Comparison of ENCODE assay signal across 1 cellular context in the genomic region with DNA sequence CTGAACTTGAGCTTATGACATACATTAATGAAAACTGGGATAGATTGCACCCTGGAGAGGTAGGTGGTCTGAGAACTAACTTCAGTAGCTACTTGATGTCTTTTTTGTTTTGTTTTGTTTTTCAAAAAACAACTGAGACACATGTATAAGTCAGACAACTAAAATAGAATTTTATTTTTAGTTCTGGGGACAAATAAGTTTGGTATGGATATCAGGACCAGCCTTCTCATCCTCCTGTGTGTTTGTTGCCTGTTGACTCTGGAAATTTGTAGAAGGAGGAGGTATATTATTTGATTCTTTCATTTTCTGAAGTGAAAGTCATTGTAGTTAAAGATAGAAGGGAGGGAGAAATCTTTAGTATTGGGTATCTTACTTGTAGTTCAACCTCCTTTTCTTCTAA.
TF ChIP-seq lines count a peak whose summit lies in the region.

No MANE protein-coding gene starts in this region.

TF ChIP-seq in GM23338, 12 proteins besides CTCF, POLR2A, EP300 and RAD21:
- TF ChIP-seq STAT1 (IDR thresholded peaks at IDR 0.05; ENCODE audit: unreplicated experiment) (no peak), EZH2 (IDR thresholded peaks at IDR 0.05; ENCODE audit: low read depth, unreplicated experiment) (no peak), EZH2phosphoT487 (IDR thresholded peaks at IDR 0.05; ENCODE audit: unreplicated experiment) (no peak), ZNF114 (CRISPR knock-in tag; IDR thresholded peaks at IDR 0.05) (no peak), ZNF331 (CRISPR knock-in tag; IDR thresholded peaks at IDR 0.05; ENCODE audit: low read depth) (no peak), NANOG (IDR thresholded peaks at IDR 0.05; ENCODE audit: borderline replicate concordance) (no peak), POLR2AphosphoS5 (IDR thresholded peaks at IDR 0.05; ENCODE audit: low read depth) (no peak), JUNB (IDR thresholded peaks at IDR 0.05; ENCODE audit: unreplicated experiment) (no peak), CREB1 (CRISPR knock-in tag; IDR thresholded peaks at IDR 0.05; ENCODE audit: low read depth) (no peak)
- TF ChIP-seq, protein P1, sequence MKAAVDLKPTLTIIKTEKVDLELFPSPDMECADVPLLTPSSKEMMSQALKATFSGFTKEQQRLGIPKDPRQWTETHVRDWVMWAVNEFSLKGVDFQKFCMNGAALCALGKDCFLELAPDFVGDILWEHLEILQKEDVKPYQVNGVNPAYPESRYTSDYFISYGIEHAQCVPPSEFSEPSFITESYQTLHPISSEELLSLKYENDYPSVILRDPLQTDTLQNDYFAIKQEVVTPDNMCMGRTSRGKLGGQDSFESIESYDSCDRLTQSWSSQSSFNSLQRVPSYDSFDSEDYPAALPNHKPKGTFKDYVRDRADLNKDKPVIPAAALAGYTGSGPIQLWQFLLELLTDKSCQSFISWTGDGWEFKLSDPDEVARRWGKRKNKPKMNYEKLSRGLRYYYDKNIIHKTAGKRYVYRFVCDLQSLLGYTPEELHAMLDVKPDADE (IDR thresholded peaks at IDR 0.05), result no peak
- TF ChIP-seq, protein P2, sequence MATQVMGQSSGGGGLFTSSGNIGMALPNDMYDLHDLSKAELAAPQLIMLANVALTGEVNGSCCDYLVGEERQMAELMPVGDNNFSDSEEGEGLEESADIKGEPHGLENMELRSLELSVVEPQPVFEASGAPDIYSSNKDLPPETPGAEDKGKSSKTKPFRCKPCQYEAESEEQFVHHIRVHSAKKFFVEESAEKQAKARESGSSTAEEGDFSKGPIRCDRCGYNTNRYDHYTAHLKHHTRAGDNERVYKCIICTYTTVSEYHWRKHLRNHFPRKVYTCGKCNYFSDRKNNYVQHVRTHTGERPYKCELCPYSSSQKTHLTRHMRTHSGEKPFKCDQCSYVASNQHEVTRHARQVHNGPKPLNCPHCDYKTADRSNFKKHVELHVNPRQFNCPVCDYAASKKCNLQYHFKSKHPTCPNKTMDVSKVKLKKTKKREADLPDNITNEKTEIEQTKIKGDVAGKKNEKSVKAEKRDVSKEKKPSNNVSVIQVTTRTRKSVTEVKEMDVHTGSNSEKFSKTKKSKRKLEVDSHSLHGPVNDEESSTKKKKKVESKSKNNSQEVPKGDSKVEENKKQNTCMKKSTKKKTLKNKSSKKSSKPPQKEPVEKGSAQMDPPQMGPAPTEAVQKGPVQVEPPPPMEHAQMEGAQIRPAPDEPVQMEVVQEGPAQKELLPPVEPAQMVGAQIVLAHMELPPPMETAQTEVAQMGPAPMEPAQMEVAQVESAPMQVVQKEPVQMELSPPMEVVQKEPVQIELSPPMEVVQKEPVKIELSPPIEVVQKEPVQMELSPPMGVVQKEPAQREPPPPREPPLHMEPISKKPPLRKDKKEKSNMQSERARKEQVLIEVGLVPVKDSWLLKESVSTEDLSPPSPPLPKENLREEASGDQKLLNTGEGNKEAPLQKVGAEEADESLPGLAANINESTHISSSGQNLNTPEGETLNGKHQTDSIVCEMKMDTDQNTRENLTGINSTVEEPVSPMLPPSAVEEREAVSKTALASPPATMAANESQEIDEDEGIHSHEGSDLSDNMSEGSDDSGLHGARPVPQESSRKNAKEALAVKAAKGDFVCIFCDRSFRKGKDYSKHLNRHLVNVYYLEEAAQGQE (IDR thresholded peaks at IDR 0.05; ENCODE audit: unreplicated experiment), result no peak
- TF ChIP-seq, protein P3, sequence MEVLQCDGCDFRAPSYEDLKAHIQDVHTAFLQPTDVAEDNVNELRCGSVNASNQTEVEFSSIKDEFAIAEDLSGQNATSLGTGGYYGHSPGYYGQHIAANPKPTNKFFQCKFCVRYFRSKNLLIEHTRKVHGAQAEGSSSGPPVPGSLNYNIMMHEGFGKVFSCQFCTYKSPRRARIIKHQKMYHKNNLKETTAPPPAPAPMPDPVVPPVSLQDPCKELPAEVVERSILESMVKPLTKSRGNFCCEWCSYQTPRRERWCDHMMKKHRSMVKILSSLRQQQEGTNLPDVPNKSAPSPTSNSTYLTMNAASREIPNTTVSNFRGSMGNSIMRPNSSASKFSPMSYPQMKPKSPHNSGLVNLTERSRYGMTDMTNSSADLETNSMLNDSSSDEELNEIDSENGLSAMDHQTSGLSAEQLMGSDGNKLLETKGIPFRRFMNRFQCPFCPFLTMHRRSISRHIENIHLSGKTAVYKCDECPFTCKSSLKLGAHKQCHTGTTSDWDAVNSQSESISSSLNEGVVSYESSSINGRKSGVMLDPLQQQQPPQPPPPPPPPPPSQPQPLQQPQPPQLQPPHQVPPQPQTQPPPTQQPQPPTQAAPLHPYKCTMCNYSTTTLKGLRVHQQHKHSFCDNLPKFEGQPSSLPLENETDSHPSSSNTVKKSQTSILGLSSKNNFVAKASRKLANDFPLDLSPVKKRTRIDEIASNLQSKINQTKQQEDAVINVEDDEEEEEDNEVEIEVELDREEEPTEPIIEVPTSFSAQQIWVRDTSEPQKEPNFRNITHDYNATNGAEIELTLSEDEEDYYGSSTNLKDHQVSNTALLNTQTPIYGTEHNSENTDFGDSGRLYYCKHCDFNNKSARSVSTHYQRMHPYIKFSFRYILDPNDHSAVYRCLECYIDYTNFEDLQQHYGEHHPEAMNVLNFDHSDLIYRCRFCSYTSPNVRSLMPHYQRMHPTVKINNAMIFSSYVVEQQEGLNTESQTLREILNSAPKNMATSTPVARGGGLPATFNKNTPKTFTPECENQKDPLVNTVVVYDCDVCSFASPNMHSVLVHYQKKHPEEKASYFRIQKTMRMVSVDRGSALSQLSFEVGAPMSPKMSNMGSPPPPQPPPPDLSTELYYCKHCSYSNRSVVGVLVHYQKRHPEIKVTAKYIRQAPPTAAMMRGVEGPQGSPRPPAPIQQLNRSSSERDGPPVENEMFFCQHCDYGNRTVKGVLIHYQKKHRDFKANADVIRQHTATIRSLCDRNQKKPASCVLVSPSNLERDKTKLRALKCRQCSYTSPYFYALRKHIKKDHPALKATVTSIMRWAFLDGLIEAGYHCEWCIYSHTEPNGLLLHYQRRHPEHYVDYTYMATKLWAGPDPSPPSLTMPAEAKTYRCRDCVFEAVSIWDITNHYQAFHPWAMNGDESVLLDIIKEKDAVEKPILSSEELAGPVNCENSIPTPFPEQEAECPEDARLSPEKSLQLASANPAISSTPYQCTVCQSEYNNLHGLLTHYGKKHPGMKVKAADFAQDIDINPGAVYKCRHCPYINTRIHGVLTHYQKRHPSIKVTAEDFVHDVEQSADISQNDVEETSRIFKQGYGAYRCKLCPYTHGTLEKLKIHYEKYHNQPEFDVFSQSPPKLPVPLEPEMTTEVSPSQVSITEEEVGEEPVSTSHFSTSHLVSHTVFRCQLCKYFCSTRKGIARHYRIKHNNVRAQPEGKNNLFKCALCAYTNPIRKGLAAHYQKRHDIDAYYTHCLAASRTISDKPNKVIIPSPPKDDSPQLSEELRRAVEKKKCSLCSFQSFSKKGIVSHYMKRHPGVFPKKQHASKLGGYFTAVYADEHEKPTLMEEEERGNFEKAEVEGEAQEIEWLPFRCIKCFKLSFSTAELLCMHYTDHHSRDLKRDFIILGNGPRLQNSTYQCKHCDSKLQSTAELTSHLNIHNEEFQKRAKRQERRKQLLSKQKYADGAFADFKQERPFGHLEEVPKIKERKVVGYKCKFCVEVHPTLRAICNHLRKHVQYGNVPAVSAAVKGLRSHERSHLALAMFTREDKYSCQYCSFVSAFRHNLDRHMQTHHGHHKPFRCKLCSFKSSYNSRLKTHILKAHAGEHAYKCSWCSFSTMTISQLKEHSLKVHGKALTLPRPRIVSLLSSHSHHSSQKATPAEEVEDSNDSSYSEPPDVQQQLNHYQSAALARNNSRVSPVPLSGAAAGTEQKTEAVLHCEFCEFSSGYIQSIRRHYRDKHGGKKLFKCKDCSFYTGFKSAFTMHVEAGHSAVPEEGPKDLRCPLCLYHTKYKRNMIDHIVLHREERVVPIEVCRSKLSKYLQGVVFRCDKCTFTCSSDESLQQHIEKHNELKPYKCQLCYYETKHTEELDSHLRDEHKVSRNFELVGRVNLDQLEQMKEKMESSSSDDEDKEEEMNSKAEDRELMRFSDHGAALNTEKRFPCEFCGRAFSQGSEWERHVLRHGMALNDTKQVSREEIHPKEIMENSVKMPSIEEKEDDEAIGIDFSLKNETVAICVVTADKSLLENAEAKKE (CRISPR knock-in tag; IDR thresholded peaks at IDR 0.05), result no peak
